ENCODE assay signal across 18 cellular contexts in genomic region chr19:609001-609340, GRCh38. TPM values are rescaled to one million over a fixed set of nuclear protein-coding genes. Genes with fewer than 3 reads are reported as not detected.
DNase-seq lines count a peak whose midpoint lies in the region; ATAC-seq and TF ChIP-seq lines count a peak whose summit lies in the region.
"Had no signal": no experiment of that assay in that cellular context is flagged by ENCODE, and none has a peak within 500 bp of the region (broad histone marks: within the 10 kb centered on the region; RNA-seq: fewer than 3 reads in every experiment).

No MANE protein-coding gene starts in this region.

- POLR2A ChIA-PET in activated CD4-positive, alpha-beta memory T cell treated with anti-CD3 and anti-CD28 coated beads, Interleukin-2, amount 10 ng/mL, durations not matched to agents 7 days and 5 days (lab: Charles Lee): no interaction called here

- H3K4me3 ChIP-seq in dorsolateral prefrontal cortex (peak overlapping the region in 9 of 59 donors; percentile 0 to 27 (median 5)), gastrocnemius medialis (no peak overlapping the region)
- H3K4me3 ChIP-seq: GM12878 had no signal

- no peak overlapping the region for H3K27ac Mint-ChIP-seq in activated CD4-positive, alpha-beta memory T cell treated with anti-CD3 and anti-CD28 coated beads, Interleukin-2, amount 10 ng/mL, durations not matched to agents 7 days and 5 days
- H3K27ac Mint-ChIP-seq: activated T-cell treated with anti-CD3 and anti-CD28 coated beads, Interleukin-2, amount 50 U/mL, for 72 hours; nephron had no signal

- ATAC-seq in gastrocnemius medialis (no peak), HG03354 (IDR thresholded peaks at IDR 0.05; ENCODE audit: poor library complexity, severe bottlenecking, unreplicated experiment) (no peak)
- ATAC-seq: activated T-cell treated with anti-CD3 and anti-CD28 coated beads, Interleukin-2, amount 50 U/mL, for 72 hours; GM12878 had no signal

- H3K36me3 Mint-ChIP-seq in activated CD4-positive, alpha-beta memory T cell treated with anti-CD3 and anti-CD28 coated beads, Interleukin-2, amount 10 ng/mL, durations not matched to agents 7 days and 5 days (ENCODE audit: low read depth): peaks cover 3% of the 10 kb centered on the region

- peaks cover 26% of the 10 kb centered on the region for H3K4me1 Mint-ChIP-seq in activated CD4-positive, alpha-beta memory T cell treated with anti-CD3 and anti-CD28 coated beads, Interleukin-2, amount 10 ng/mL, durations not matched to agents 7 days and 5 days

- in situ Hi-C loops in gastrocnemius medialis (cut with MboI; ENCODE audit: low sequenced_read_pairs in 4 of 4): no loop called here

- intact Hi-C loops in dorsolateral prefrontal cortex (cut with DNase I) (no loop called here), gastrocnemius medialis (cut with DNase I; ENCODE audit: low total_unique reads) (no loop called here)

- peak overlapping the region; percentile 80 to 97 (median 92) for H3K27ac ChIP-seq in dorsolateral prefrontal cortex
- no peak overlapping the region for H3K27ac ChIP-seq in gastrocnemius medialis

- H3K4me1 ChIP-seq in gastrocnemius medialis: no peaks in the 10 kb centered on the region

- DNase-seq in A172 (ENCODE audit: low spot score) (peak; percentile 85), NCI-H69 (lab: John Stamatoyannopoulos, UW) (peak; percentile 84), dorsolateral prefrontal cortex (peak; percentile 30 to 89 (median 86)), midbrain (lab: John Stamatoyannopoulos, UW) (peak; percentile 86), gastrocnemius medialis (no peak)
- DNase-seq in activated CD4-positive, alpha-beta memory T cell treated with anti-CD3 and anti-CD28 coated beads, Interleukin-2, amount 10 ng/mL, durations not matched to agents 7 days and 5 days: no peak
- no peak for DNase-seq in activated CD4-positive, alpha-beta T cell treated with anti-CD3 and anti-CD28 coated beads for 1 hour
- DNase-seq: activated T-cell treated with anti-CD3 and anti-CD28 coated beads, Interleukin-2, amount 50 U/mL, for 72 hours; cerebellar nuclear complex; glutamatergic neuron; KG1; NCI-H526 treated with DMSO at 0.1 percent for 48 hours; stimulated activated CD4-positive, alpha-beta T cell treated with anti-CD3 and anti-CD28 coated beads, Interleukin-4, amount 100 ng/mL, for 4 hours; T1000 had no signal

- TF ChIP-seq POLR2A in gastrocnemius medialis (IDR thresholded peaks at IDR 0.05): no peak

- H3K4me3 Mint-ChIP-seq in activated CD4-positive, alpha-beta memory T cell treated with anti-CD3 and anti-CD28 coated beads, Interleukin-2, amount 10 ng/mL, durations not matched to agents 7 days and 5 days: no peak overlapping the region
- H3K4me3 Mint-ChIP-seq: nephron had no signal

- no peaks in the 10 kb centered on the region for H3K9me3 ChIP-seq in gastrocnemius medialis

- no peaks in the 10 kb centered on the region for H3K36me3 ChIP-seq in gastrocnemius medialis

- CTCF ChIA-PET in activated CD4-positive, alpha-beta memory T cell treated with anti-CD3 and anti-CD28 coated beads, Interleukin-2, amount 10 ng/mL, durations not matched to agents 7 days and 5 days (lab: Charles Lee): interaction anchor here (0.6 kb wide), 1 partner anchor 103 kb away, joined by 3 read pairs; no protein-coding TSS in a partner anchor

- peak in 3 of 56 donors; percentile 3 to 21 (median 12) for TF ChIP-seq CTCF in dorsolateral prefrontal cortex (IDR thresholded peaks at IDR 0.05 in 54 of 56, conservative IDR thresholded peaks at IDR 0.05 in 2 of 56; ENCODE audit: low read depth in 1 of 56, partially characterized antibody in 56 of 56)
- TF ChIP-seq CTCF in gastrocnemius medialis (IDR thresholded peaks at IDR 0.05 in 4 of 5, conservative IDR thresholded peaks at IDR 0.05 in 1 of 5): no peak

- H3K27me3 Mint-ChIP-seq in activated CD4-positive, alpha-beta memory T cell treated with anti-CD3 and anti-CD28 coated beads, Interleukin-2, amount 10 ng/mL, durations not matched to agents 7 days and 5 days: no peaks in the 10 kb centered on the region

- H3K27me3 ChIP-seq in dorsolateral prefrontal cortex: no peaks in the 10 kb centered on the region
- peaks cover 3 to 12% (median 8%) of the 10 kb centered on the region in 3 donors for H3K27me3 ChIP-seq in gastrocnemius medialis

- no peaks in the 10 kb centered on the region for H3K9me3 Mint-ChIP-seq in activated CD4-positive, alpha-beta memory T cell treated with anti-CD3 and anti-CD28 coated beads, Interleukin-2, amount 10 ng/mL, durations not matched to agents 7 days and 5 days
- H3K9me3 Mint-ChIP-seq: activated T-cell treated with anti-CD3 and anti-CD28 coated beads, Interleukin-2, amount 50 U/mL, for 72 hours; nephron had no signal

RNA-seq across cellular contexts. Expression of gene HCN2, which starts 19.3 kb away (rescaled TPM):
- 9.3 and 12.7 TPM in 2 replicates for total RNA-seq in A172 (2014; rRNA removed; shearing (Covaris generic))
- total RNA-seq in dorsolateral prefrontal cortex (100 to 1,000 TPM in 109 of 120 experiments, 10 to 100 TPM in 11; 76.8 to 199 (median 123) TPM), gastrocnemius medialis (under 1 TPM in 1 of 4 donors, not detected in 3; 0.10 TPM)
- total RNA-seq in activated CD4-positive, alpha-beta memory T cell treated with anti-CD3 and anti-CD28 coated beads, Interleukin-2, amount 10 ng/mL, durations not matched to agents 7 days and 5 days: 1 to 10 TPM; 3.1 to 3.5 TPM

RNA-seq across cellular contexts. Expression of gene POLRMT, which starts 24.4 kb away (rescaled TPM):
- total RNA-seq in A172 (2014; rRNA removed; shearing (Covaris generic)): 42.7 and 58.4 TPM in 2 replicates
- total RNA-seq in dorsolateral prefrontal cortex (10 to 100 TPM; 27.8 to 91.2 (median 61.9) TPM), gastrocnemius medialis (10 to 100 TPM; 43.9 to 83.4 (median 73.8) TPM)
- total RNA-seq in activated CD4-positive, alpha-beta memory T cell treated with anti-CD3 and anti-CD28 coated beads, Interleukin-2, amount 10 ng/mL, durations not matched to agents 7 days and 5 days: 10 to 100 TPM; 44.8 to 45.1 TPM

RNA-seq across cellular contexts. Expression of gene FGF22, which starts 30.7 kb away (rescaled TPM):
- 0.17 TPM in 1 of 2 replicates, not detected in the other for total RNA-seq in A172 (2014; rRNA removed; shearing (Covaris generic))
- 10 to 100 TPM in 2 of 120 experiments, 1 to 10 TPM in 118; 3.6 to 10.1 (median 5.8) TPM for total RNA-seq in dorsolateral prefrontal cortex
- not detected for total RNA-seq in gastrocnemius medialis
- not detected for total RNA-seq in activated CD4-positive, alpha-beta memory T cell treated with anti-CD3 and anti-CD28 coated beads, Interleukin-2, amount 10 ng/mL, durations not matched to agents 7 days and 5 days
- total RNA-seq: activated T-cell treated with anti-CD3 and anti-CD28 coated beads, Interleukin-2, amount 50 U/mL, for 72 hours; GM12878; urinary bladder had no signal

RNA-seq across cellular contexts. Expression of gene BSG, which starts 36.6 kb away (rescaled TPM):
- total RNA-seq in A172 (2014; rRNA removed; shearing (Covaris generic)): 700 and 767 TPM in 2 replicates
- total RNA-seq in dorsolateral prefrontal cortex: 100 to 1,000 TPM; 350 to 867 (median 549) TPM
- 100 to 1,000 TPM; 305 to 380 (median 364) TPM for total RNA-seq in gastrocnemius medialis
- 100 to 1,000 TPM; 255 to 257 TPM for total RNA-seq in activated CD4-positive, alpha-beta memory T cell treated with anti-CD3 and anti-CD28 coated beads, Interleukin-2, amount 10 ng/mL, durations not matched to agents 7 days and 5 days

RNA-seq across cellular contexts. Expression of gene RNF126, which starts 54.0 kb away (rescaled TPM):
- 40.9 and 62.4 TPM in 2 replicates for total RNA-seq in A172 (2014; rRNA removed; shearing (Covaris generic))
- total RNA-seq in dorsolateral prefrontal cortex (10 to 100 TPM; 22.4 to 58.2 (median 41.2) TPM), gastrocnemius medialis (100 to 1,000 TPM in 3 of 4 donors, 10 to 100 TPM in 1; 72.3 to 148 (median 129) TPM)
- 10 to 100 TPM; 80.6 to 82.2 TPM for total RNA-seq in activated CD4-positive, alpha-beta memory T cell treated with anti-CD3 and anti-CD28 coated beads, Interleukin-2, amount 10 ng/mL, durations not matched to agents 7 days and 5 days

Comparison
In these comparisons a context has a peak if more than half of its experiments do, and no peak if none do; other contexts are left out.
1. DNase-seq: peak in A172 (single experiment), NCI-H69 (single experiment), dorsolateral prefrontal cortex (10 of 10) and midbrain (single experiment); none in gastrocnemius medialis (0 of 2), activated CD4-positive, alpha-beta memory T cell treated with anti-CD3 and anti-CD28 coated beads, Interleukin-2, amount 10 ng/mL, durations not matched to agents 7 days and 5 days (single experiment) and activated CD4-positive, alpha-beta T cell treated with anti-CD3 and anti-CD28 coated beads for 1 hour (single experiment).
2. H3K27ac ChIP-seq: peak in dorsolateral prefrontal cortex (59 of 59); none in gastrocnemius medialis (0 of 4).